8 cellular contexts compared by ENCODE assay signal in the genomic region with DNA sequence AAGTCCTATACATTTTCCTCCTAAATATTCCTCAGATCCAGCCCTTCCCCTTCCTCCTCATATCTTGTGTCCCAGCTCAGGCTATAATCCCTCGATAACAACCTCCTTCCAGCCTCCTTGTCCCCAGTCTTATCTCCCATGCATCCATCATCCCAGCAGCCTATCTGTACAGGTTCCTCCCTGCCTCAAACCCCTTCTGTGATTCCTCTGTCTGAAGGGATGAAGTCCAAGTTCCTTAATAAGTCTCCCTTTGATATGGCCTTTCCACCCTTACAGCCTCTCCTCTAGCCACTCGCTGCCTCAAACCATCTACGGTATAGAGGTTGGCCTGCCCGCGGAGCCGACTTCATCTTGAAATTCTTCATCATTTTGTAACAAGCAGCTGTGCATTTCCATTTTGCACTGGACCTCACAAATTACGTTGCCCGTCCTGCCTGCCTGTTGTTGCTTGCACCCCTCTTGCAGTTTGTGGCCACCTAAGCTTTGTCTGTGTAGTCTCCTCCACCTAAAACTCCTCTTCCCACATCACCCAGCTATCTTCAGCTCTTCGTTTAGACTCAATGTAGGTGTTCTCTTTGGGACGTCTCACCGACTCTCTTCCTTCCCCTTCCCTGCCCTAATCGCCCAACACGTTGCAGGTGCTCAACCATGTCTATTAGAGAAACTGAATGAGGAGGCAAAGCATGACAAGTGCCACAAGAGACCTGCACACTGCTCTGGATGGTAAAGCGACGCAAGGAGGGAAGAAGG. TPM values are rescaled to one million over a fixed set of nuclear protein-coding genes. Genes with fewer than 3 reads are reported as not detected.
DNase-seq lines count a peak whose midpoint lies in the region; ATAC-seq, FAIRE-seq and TF ChIP-seq lines count a peak whose summit lies in the region.

No MANE protein-coding gene starts in this region.

- H3K9ac ChIP-seq in OCI-LY3 (ENCODE audit: low read length): peak overlapping the region; percentile 71
- H3K9ac ChIP-seq in H1 (replicated peaks in 1 of 4; ENCODE audit: extremely low read depth in 1 of 4, low read depth in 3 of 4, low read length in 3 of 4): no peak overlapping the region

- H3K27me3 Mint-ChIP-seq in CD8-positive, alpha-beta T cell (ENCODE audit: low read depth): no peaks in the 10 kb centered on the region

- TF ChIP-seq EP300 in H1 (IDR thresholded peaks at IDR 0.05; ENCODE audit: borderline replicate concordance in 1 of 2, low read depth in 2 of 2, low read length in 2 of 2): no peak
- no peak for TF ChIP-seq EP300 in ovary (IDR thresholded peaks at IDR 0.05)

- H2BK12ac ChIP-seq in H1 (ENCODE audit: low read depth, low read length): peak overlapping the region; percentile 88; the same call in 1 of the 2 replicates

- no peak for DNase-seq in CD8-positive, alpha-beta T cell
- DNase-seq in H1 (ENCODE audit: low read depth in 1 of 2, low spot score in 2 of 2) (no peak), ovary (peak in 1 of 5 donors; percentile 33), HT-29 (ENCODE audit: low spot score) (no peak), NOMO-1 treated with dmso at 0.1 percent for 144 hours (lab: John Stamatoyannopoulos, UW; ENCODE audit: unreplicated experiment) (no peak)
- no peak for DNase-seq in effector CD8-positive, alpha-beta T cell (lab: John Stamatoyannopoulos, UW)

- intact Hi-C loops in CD8-positive, alpha-beta T cell (cut with DNase I, micrococcal nuclease): loop anchor here (1.0 to 5.0 kb wide), 9 partner anchors 21 to 1262 kb away; partner anchors contain the start of genes PNPO (in 2 of the 2), SP2 (in 2 of the 2), ATP5MC1 (in 1 of the 2) and LRRC46 (in 1 of the 2)
- intact Hi-C loops in ovary (cut with DNase I): loop anchor here in 1 of 4 donors (5.0 to 10.0 kb wide), 2 partner anchors 45 to 73 kb away; partner anchors contain the start of gene SP2

- H3K4me3 Mint-ChIP-seq in CD8-positive, alpha-beta T cell: peak overlapping the region; percentile 98

- WGBS in H1 (ENCODE audit: extremely low coverage in 1 of 2, insufficient coverage in 1 of 2, insufficient read length in 1 of 2, insufficient replicate concordance in 2 of 2, low coverage in 1 of 2, low lambda C conversion rate in 2 of 2, missing lambda C conversion rate in 1 of 2), 2 experiments: 63% methylated on average over 15 of the region's 15 CpGs; no CpG with 5 or more reads in 1 of the 2 experiments
- WGBS in ovary, 3 donors: 25 to 32% (median 30%) methylated on average over 15 of the region's 15 CpGs

- peaks cover 34% of the 10 kb centered on the region for H3K4me1 Mint-ChIP-seq in CD8-positive, alpha-beta T cell (ENCODE audit: low read depth)

- H3K36me3 Mint-ChIP-seq in CD8-positive, alpha-beta T cell: peaks cover 25% of the 10 kb centered on the region

- H2BK15ac ChIP-seq in H1 (ENCODE audit: low read length): peak overlapping the region; percentile 99

- no peak overlapping the region for H3K27ac ChIP-seq in CD8-positive, alpha-beta T cell (ENCODE audit: low read depth, low read length)
- 0 out of 2 replicates have a peak overlapping the region, but pooled peaks have one; percentile 3 for H3K27ac ChIP-seq in OCI-LY3 (ENCODE audit: low read length)
- H3K27ac ChIP-seq in H1 (ENCODE audit: low read depth, low read length): no peak overlapping the region
- H3K27ac ChIP-seq in ovary: no peak overlapping the region

- H2AFZ ChIP-seq in OCI-LY3 (ENCODE audit: low read depth, low read length) (peak overlapping the region; percentile 89), H1 (ENCODE audit: low read length) (peak overlapping the region; percentile 100)

- peak overlapping the region; percentile 30 for H2BK120ac ChIP-seq in H1 (replicated peaks; ENCODE audit: low read depth, low read length)

- H3K36me3 ChIP-seq in CD8-positive, alpha-beta T cell (ENCODE audit: insufficient read depth, low read length): peaks cover 10% of the 10 kb centered on the region
- H3K36me3 ChIP-seq in OCI-LY3 (replicated peaks; ENCODE audit: low read depth, low read length) (peaks cover 14% of the 10 kb centered on the region), H1 (ENCODE audit: control insufficient read depth in 2 of 4, insufficient read depth in 4 of 4, low read length in 3 of 4) (peaks cover 5 to 12% (median 10%) of the 10 kb centered on the region in 4 experiments; a peak in 4 of 8 replicates), ovary (no peaks in the 10 kb centered on the region)

- H3K79me2 ChIP-seq in OCI-LY3 (ENCODE audit: low read length): peaks cover 18% of the 10 kb centered on the region
- peaks cover 0 to 12% of the 10 kb centered on the region in 2 experiments; a peak in 1 of 4 replicates for H3K79me2 ChIP-seq in H1 (ENCODE audit: control insufficient read depth in 1 of 2, insufficient read depth in 2 of 2, low read length in 2 of 2)

- H2AK5ac ChIP-seq in H1 (ENCODE audit: low read depth, low read length): no peak overlapping the region

- H3K23ac ChIP-seq in H1 (ENCODE audit: insufficient read length): no peak overlapping the region

- H2BK5ac ChIP-seq in H1 (ENCODE audit: low read depth, low read length): no peak overlapping the region

- TF ChIP-seq POLR2A in H1 (IDR thresholded peaks at IDR 0.05; ENCODE audit: control extremely low read depth in 1 of 2, low read depth in 2 of 2, low read length in 2 of 2) (no peak), ovary (IDR thresholded peaks at IDR 0.05) (no peak)

- H4K91ac ChIP-seq in H1 (replicated peaks; ENCODE audit: insufficient read length, low read length): peak overlapping the region; percentile 12

- no peak for ATAC-seq in CD8-positive, alpha-beta T cell
- no peak for ATAC-seq in HG02981 (IDR thresholded peaks at IDR 0.05; ENCODE audit: unreplicated experiment)

- H3K56ac ChIP-seq in H1 (replicated peaks; ENCODE audit: insufficient read length, low read depth, low read length): no peak overlapping the region

- CTCF ChIA-PET in CD8-positive, alpha-beta T cell (lab: Charles Lee): interaction anchor here (0.7 to 26.1 kb wide), 14 partner anchors 8 to 130 kb away, joined by 3 to 421 read pairs (median 4); partner anchors contain the start of genes PNPO, PRR15L and SCRN2
- CTCF ChIA-PET in H1 (lab: Charles Lee; ENCODE audit: partially characterized antibody): interaction anchor here (0.5 to 40.5 kb wide), 30 partner anchors 8 to 1021 kb away, joined by 3 to 1010 read pairs (median 4); partner anchors contain the start of genes CBX1, PNPO, PRR15L and SCRN2

- no peak for TF ChIP-seq CTCF in CD8-positive, alpha-beta T cell (IDR thresholded peaks at IDR 0.05)
- no peak for TF ChIP-seq CTCF in OCI-LY3 (IDR thresholded peaks at IDR 0.05; ENCODE audit: low read depth, low read length)
- no peak for TF ChIP-seq CTCF in H1 (IDR thresholded peaks at IDR 0.05; ENCODE audit: control extremely low read depth in 1 of 3, insufficient read depth in 1 of 3, low read depth in 1 of 3, low read length in 3 of 3)
- no peak for TF ChIP-seq CTCF in ovary (IDR thresholded peaks at IDR 0.05)

- H3K4me2 ChIP-seq in OCI-LY3 (ENCODE audit: low read length) (peak overlapping the region; percentile 96), H1 (ENCODE audit: insufficient read depth in 1 of 2, low read depth in 2 of 2, low read length in 2 of 2) (peak overlapping the region; percentile 67 to 81)

- H3K4ac ChIP-seq in H1 (replicated peaks; ENCODE audit: insufficient read length, low read depth, low read length): no peak overlapping the region

- no peaks in the 10 kb centered on the region for H3K27me3 ChIP-seq in CD8-positive, alpha-beta T cell (ENCODE audit: insufficient read depth, low read length)
- no peaks in the 10 kb centered on the region for H3K27me3 ChIP-seq in OCI-LY3 (ENCODE audit: low read depth, low read length)
- no peaks in the 10 kb centered on the region for H3K27me3 ChIP-seq in H1 (replicated peaks in 1 of 4; ENCODE audit: control insufficient read depth in 3 of 4, extremely low read depth in 1 of 4, insufficient read depth in 3 of 4, low read length in 3 of 4)
- H3K27me3 ChIP-seq in ovary: no peaks in the 10 kb centered on the region

- POLR2A ChIA-PET in CD8-positive, alpha-beta T cell (lab: Charles Lee): interaction anchor here (0.8 to 2.9 kb wide), 11 partner anchors 13 to 118 kb away, joined by 3 to 30 read pairs (median 4); partner anchors contain the start of genes PNPO and SP2
- POLR2A ChIA-PET in H1 (lab: Charles Lee; ENCODE audit: partially characterized antibody): interaction anchor here (1.0 to 2.4 kb wide), 25 partner anchors 11 to 133 kb away, joined by 3 to 16 read pairs (median 4); partner anchors contain the start of genes CBX1, NFE2L1, PRR15L and SP2

- no peaks in the 10 kb centered on the region for H3K9me3 Mint-ChIP-seq in CD8-positive, alpha-beta T cell

- 0 out of 2 replicates have a peak overlapping the region, but pooled peaks have one; percentile 40 for H4K8ac ChIP-seq in H1 (ENCODE audit: extremely low read depth, insufficient read depth, low read length)

- H3K18ac ChIP-seq in H1 (ENCODE audit: extremely low read depth, low read length): peak overlapping the region; percentile 64; the same call in 1 of the 2 replicates

- H2BK20ac ChIP-seq in H1 (ENCODE audit: low read length): 0 out of 2 replicates have a peak overlapping the region, but pooled peaks have one; percentile 52

- H3K23me2 ChIP-seq in H1 (ENCODE audit: low read depth, low read length): peaks cover 4% of the 10 kb centered on the region

- H3K27ac Mint-ChIP-seq in CD8-positive, alpha-beta T cell: peak overlapping the region; percentile 89

- H4K20me1 ChIP-seq in OCI-LY3 (ENCODE audit: insufficient read depth, low read length) (no peaks in the 10 kb centered on the region), H1 (replicated peaks in 1 of 2; ENCODE audit: control insufficient read depth in 1 of 2, insufficient read depth in 2 of 2, low read length in 2 of 2) (no peaks in the 10 kb centered on the region)

- H3K9me3 ChIP-seq in CD8-positive, alpha-beta T cell (ENCODE audit: low read length): no peaks in the 10 kb centered on the region
- H3K9me3 ChIP-seq in OCI-LY3 (ENCODE audit: insufficient read depth, low read length): no peaks in the 10 kb centered on the region
- H3K9me3 ChIP-seq in H1 (ENCODE audit: insufficient read depth in 2 of 2, low read depth in 1 of 2, low read length in 1 of 2): no peaks in the 10 kb centered on the region
- H3K9me3 ChIP-seq in ovary: no peaks in the 10 kb centered on the region

- H3K14ac ChIP-seq in H1 (ENCODE audit: insufficient read length): no peak overlapping the region

- peaks cover 19% of the 10 kb centered on the region for H3K4me1 ChIP-seq in CD8-positive, alpha-beta T cell (ENCODE audit: insufficient read depth, low read length)
- peaks cover 17% of the 10 kb centered on the region for H3K4me1 ChIP-seq in OCI-LY3 (ENCODE audit: low read length)
- peaks cover 0 to 6% (median 3%) of the 10 kb centered on the region in 4 experiments; a peak in 6 of 7 replicates for H3K4me1 ChIP-seq in H1 (replicated peaks in 1 of 4; ENCODE audit: control insufficient read depth in 3 of 4, insufficient read depth in 4 of 4, low read length in 3 of 4)
- H3K4me1 ChIP-seq in ovary (ENCODE audit: insufficient read depth): peaks cover 14% of the 10 kb centered on the region

- H4K5ac ChIP-seq in H1 (ENCODE audit: insufficient read length, low read depth, low read length): peak overlapping the region; percentile 58

- H3K4me3 ChIP-seq in CD8-positive, alpha-beta T cell (ENCODE audit: low read depth, low read length): peak overlapping the region; percentile 43
- H3K4me3 ChIP-seq in OCI-LY3 (ENCODE audit: low read length) (peak overlapping the region; percentile 79), H1 (ENCODE audit: extremely low read depth in 1 of 4, insufficient read depth in 2 of 4, low read depth in 3 of 4, low read length in 4 of 4) (peak overlapping the region in 2 of 4 experiments; percentile 7 to 45; a peak in 3 of 8 replicates), ovary (peak overlapping the region; percentile 37)

- no peaks in the 10 kb centered on the region for H3K79me1 ChIP-seq in H1 (ENCODE audit: low read depth, low read length)

- no peak for FAIRE-seq in H1 (lab: Jason Lieb, UNC)

- TF ChIP-seq RAD21 in H1 (IDR thresholded peaks at IDR 0.05 in 1 of 2, conservative IDR thresholded peaks at IDR 0.05 in 1 of 2; ENCODE audit: low read depth in 2 of 2, low read length in 2 of 2): no peak

RNA-seq across cellular contexts. Expression of gene CDK5RAP3, which starts 0.8 kb away (rescaled TPM):
- 100 to 1,000 TPM; 220 to 231 TPM for total RNA-seq in CD8-positive, alpha-beta T cell
- total RNA-seq in H1 (2021; fragmentation: NEBNext Ultra II Directional; extraction: Animal tissue kit (Norgen Biotek cat#: 25700)): 88.2 and 97.6 TPM in 2 replicates
- 93.2 and 119 TPM in 2 replicates for polyA plus RNA-seq in H1 (2011; rRNA removed)
- polyA plus RNA-seq in H1 (2011; cell fraction: cytosol; rRNA removed): 159 TPM
- polyA plus RNA-seq in H1 (2011; cell fraction: nucleus; rRNA removed): 845 TPM
- polyA plus RNA-seq in H1 (2012, experiment 1 of 2): 134 to 181 TPM (median 168 TPM) in 4 replicates
- polyA plus RNA-seq in H1 (2012, experiment 2 of 2): 47.9 TPM
- polyA plus RNA-seq in H1 (2013, experiment 1 of 2): 99.7 TPM
- 95.7 TPM for polyA plus RNA-seq in H1 (2013, experiment 2 of 2)
- 131 and 169 TPM in 2 replicates for polyA minus RNA-seq in H1 (2011; rRNA and poly(A)+ RNA removed)
- polyA minus RNA-seq in H1 (2011; cell fraction: cytosol; rRNA and poly(A)+ RNA removed): 41.5 TPM
- 147 TPM for polyA minus RNA-seq in H1 (2011; cell fraction: nucleus; rRNA and poly(A)+ RNA removed)
- total RNA-seq in ovary: 100 to 1,000 TPM; 125 to 197 (median 144) TPM
- 100 to 1,000 TPM; 138 to 162 TPM for polyA plus RNA-seq in ovary
- 132 and 142 TPM in 2 replicates for total RNA-seq in HT-29 (2014; rRNA removed; shearing (Covaris generic))

RNA-seq across cellular contexts. Expression of gene PRR15L, which starts 12.5 kb away (rescaled TPM):
- total RNA-seq in CD8-positive, alpha-beta T cell: not detected
- 0.26 and 0.34 TPM in 2 replicates for total RNA-seq in H1 (2021; fragmentation: NEBNext Ultra II Directional; extraction: Animal tissue kit (Norgen Biotek cat#: 25700))
- polyA plus RNA-seq in H1 (2011; rRNA removed) (1.1 TPM in 2 replicates), ovary (under 1 TPM; 0.16 to 0.35 TPM)
- 1.1 TPM for polyA plus RNA-seq in H1 (2011; cell fraction: cytosol; rRNA removed)
- 0.87 TPM for polyA plus RNA-seq in H1 (2011; cell fraction: nucleus; rRNA removed)
- 0.54 to 0.76 TPM (median 0.64 TPM) in 4 replicates for polyA plus RNA-seq in H1 (2012, experiment 1 of 2)
- 0.70 TPM for polyA plus RNA-seq in H1 (2012, experiment 2 of 2)
- polyA plus RNA-seq in H1 (2013, experiment 1 of 2): 0.20 TPM
- 0.20 TPM for polyA plus RNA-seq in H1 (2013, experiment 2 of 2)
- 0.51 and 0.98 TPM in 2 replicates for polyA minus RNA-seq in H1 (2011; rRNA and poly(A)+ RNA removed)
- polyA minus RNA-seq in H1 (2011; cell fraction: cytosol; rRNA and poly(A)+ RNA removed): 0.95 TPM
- 0.40 TPM for polyA minus RNA-seq in H1 (2011; cell fraction: nucleus; rRNA and poly(A)+ RNA removed)
- 10 to 100 TPM in 1 of 7 donors, 1 to 10 TPM in 1, under 1 TPM in 5; 0.18 to 22.3 (median 0.82) TPM for total RNA-seq in ovary
- 54.3 and 59.6 TPM in 2 replicates for total RNA-seq in HT-29 (2014; rRNA removed; shearing (Covaris generic))

RNA-seq across cellular contexts. Expression of gene PNPO, which starts 28.8 kb away (rescaled TPM):
- 1 to 10 TPM; 5.7 to 5.8 TPM for total RNA-seq in CD8-positive, alpha-beta T cell
- total RNA-seq in H1 (2021; fragmentation: NEBNext Ultra II Directional; extraction: Animal tissue kit (Norgen Biotek cat#: 25700)): 7.0 and 8.8 TPM in 2 replicates
- 7.5 and 8.1 TPM in 2 replicates for polyA plus RNA-seq in H1 (2011; rRNA removed)
- polyA plus RNA-seq in H1 (2011; cell fraction: cytosol; rRNA removed): 7.3 TPM
- polyA plus RNA-seq in H1 (2011; cell fraction: nucleus; rRNA removed): 4.6 TPM
- polyA plus RNA-seq in H1 (2012, experiment 1 of 2): 3.2 to 5.9 TPM (median 5.0 TPM) in 4 replicates
- polyA plus RNA-seq in H1 (2012, experiment 2 of 2): 4.7 TPM
- 5.1 TPM for polyA plus RNA-seq in H1 (2013, experiment 1 of 2)
- polyA plus RNA-seq in H1 (2013, experiment 2 of 2): 5.1 TPM
- polyA minus RNA-seq in H1 (2011; rRNA and poly(A)+ RNA removed): 10.6 and 10.7 TPM in 2 replicates
- polyA minus RNA-seq in H1 (2011; cell fraction: cytosol; rRNA and poly(A)+ RNA removed): 6.8 TPM
- 5.2 TPM for polyA minus RNA-seq in H1 (2011; cell fraction: nucleus; rRNA and poly(A)+ RNA removed)
- 10 to 100 TPM in 6 of 7 donors, 1 to 10 TPM in 1; 9.5 to 26.5 (median 21.8) TPM for total RNA-seq in ovary
- polyA plus RNA-seq in ovary: 10 to 100 TPM in 1 of 2 donors, 1 to 10 TPM in 1; 6.1 to 32.4 TPM
- total RNA-seq in HT-29 (2014; rRNA removed; shearing (Covaris generic)): 26.4 and 28.4 TPM in 2 replicates
